ENCODE assay signal across 8 cellular contexts in the genomic region with DNA sequence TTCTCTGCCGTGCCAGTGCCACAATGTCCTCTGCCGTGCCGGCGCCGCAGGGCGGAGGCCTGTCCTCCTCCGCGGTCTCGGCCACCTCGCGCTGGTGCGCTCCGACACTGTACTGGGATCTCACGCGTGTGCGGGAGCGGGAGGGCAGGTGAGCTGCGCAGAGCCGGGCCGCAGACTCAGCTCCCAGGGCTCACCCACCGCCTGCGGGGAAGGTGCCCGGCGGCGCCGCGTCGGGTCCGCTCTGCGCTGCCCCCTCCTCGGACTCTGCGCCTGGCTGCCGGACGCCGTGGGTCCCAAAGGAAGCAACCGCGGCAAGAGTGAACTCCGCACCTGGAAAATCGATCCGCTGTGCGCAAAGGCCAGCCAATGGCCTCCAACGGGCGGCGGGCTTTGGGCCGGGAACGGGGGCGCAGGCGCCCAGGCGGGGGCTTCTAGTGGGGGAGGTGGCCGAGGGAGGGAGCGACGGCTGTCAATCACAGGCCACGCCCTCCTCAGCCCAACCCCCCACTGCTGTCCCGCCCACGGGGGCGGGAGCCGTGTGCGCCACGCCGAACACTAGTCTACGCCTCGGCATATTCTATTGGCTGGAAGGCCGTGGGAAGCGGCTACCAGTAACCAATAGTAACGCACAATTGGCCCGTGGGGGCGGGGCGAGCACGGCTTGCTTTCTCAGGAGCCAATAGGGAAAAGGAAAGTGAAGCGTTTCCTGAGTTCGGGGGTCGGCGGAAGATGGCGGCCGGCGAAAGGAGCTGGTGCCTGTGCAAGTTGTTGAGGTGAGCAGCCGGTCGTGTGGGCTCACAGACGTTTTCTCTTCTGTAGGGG. TPM values are rescaled to one million over a fixed set of nuclear protein-coding genes. Genes with fewer than 3 reads are reported as not detected.
DNase-seq lines count a peak whose midpoint lies in the region; ATAC-seq, FAIRE-seq and TF ChIP-seq lines count a peak whose summit lies in the region.

TSS of gene ALG11 (plus strand) at position 709 of the 822 bp plus-strand sequence. CDS start at position 730, 21 bp downstream.

- H3K36me3 Mint-ChIP-seq in progenitor cell of endocrine pancreas (ENCODE audit: insufficient read depth): peaks cover 12% of the 10 kb centered on the region

- intact Hi-C loops in left cardiac atrium (cut with DNase I): no loop called here

- TF ChIP-seq POLR2A in GM12892 (IDR thresholded peaks at IDR 0.05; ENCODE audit: low read depth, low read length): peak; percentile 90

- H3K4me3 Mint-ChIP-seq in progenitor cell of endocrine pancreas (ENCODE audit: low read depth): peak within 1 kb of the TSS; percentile 100

- DNase-seq in GM12892 (ENCODE audit: insufficient read length): peak; percentile 92
- DNase-seq in NCI-H146 (lab: John Stamatoyannopoulos, UW): peak; percentile 97
- DNase-seq in T-helper 1 cell: peak; percentile 96 to 100 (median 98)
- peak; percentile 96 for DNase-seq in amniotic epithelial cell (ENCODE audit: low read depth)
- DNase-seq in left cardiac atrium: peak; percentile 100
- peak; percentile 100 for DNase-seq in progenitor cell of endocrine pancreas (ENCODE audit: low spot score, unreplicated experiment)
- DNase-seq in ureter (ENCODE audit: low spot score): peak; percentile 100

- no peaks in the 10 kb centered on the region for H3K27me3 Mint-ChIP-seq in progenitor cell of endocrine pancreas

- no peak for TF ChIP-seq CTCF in progenitor cell of endocrine pancreas (IDR thresholded peaks at IDR 0.05; ENCODE audit: unreplicated experiment)

- peaks cover 35% of the 10 kb centered on the region for H3K4me1 Mint-ChIP-seq in progenitor cell of endocrine pancreas (ENCODE audit: low read depth)

- peaks cover 4% of the 10 kb centered on the region for H3K9me3 Mint-ChIP-seq in progenitor cell of endocrine pancreas (ENCODE audit: low read depth)

- FAIRE-seq in GM12892 (lab: Jason Lieb, UNC): peak; percentile 98

- H3K27ac Mint-ChIP-seq in progenitor cell of endocrine pancreas: peak within 1 kb of the TSS; percentile 99

- peak; percentile 99 for ATAC-seq in HG02852 (IDR thresholded peaks at IDR 0.05; ENCODE audit: unreplicated experiment)
- ATAC-seq in left cardiac atrium: peak; percentile 100

RNA-seq across cellular contexts. Expression of gene ALG11, which starts in this region (rescaled TPM):
- polyA plus RNA-seq in GM12892 (2012; ENCODE audit: missing spikeins): 14.7 TPM
- 10 to 100 TPM; 24.9 to 28.9 TPM for total RNA-seq in left cardiac atrium
- 39.4 and 45.1 TPM in 2 replicates for total RNA-seq in progenitor cell of endocrine pancreas
- total RNA-seq in ureter: 31.7 TPM

Comparison
In these comparisons a context has a peak if more than half of its experiments do, and no peak if none do; other contexts are left out.
1. Peak in every context shown above with its lines: DNase-seq and ATAC-seq.